19 cellular contexts compared by ENCODE assay signal in genomic region chr6:166301611-166302529, GRCh38. TPM values are rescaled to one million over a fixed set of nuclear protein-coding genes. Genes with fewer than 3 reads are reported as not detected.
DNase-seq lines count a peak whose midpoint lies in the region; ATAC-seq, FAIRE-seq and TF ChIP-seq lines count a peak whose summit lies in the region.
"Had no signal": no experiment of that assay in that cellular context is flagged by ENCODE, and none has a peak within 500 bp of the region (broad histone marks: within the 10 kb centered on the region; RNA-seq: fewer than 3 reads in every experiment).

No MANE protein-coding gene starts in this region.

- peaks cover 7% of the 10 kb centered on the region for H3K4me1 Mint-ChIP-seq in MCF 10A (ENCODE audit: insufficient read depth, unreplicated experiment)
- peaks cover 0 to 8% (median 0%) of the 10 kb centered on the region in 7 donors for H3K4me1 Mint-ChIP-seq in naive thymus-derived CD4-positive, alpha-beta T cell

- TF ChIP-seq RAD21 in HepG2 (CRISPR knock-in tag; IDR thresholded peaks at IDR 0.05) = no peak

- dilution Hi-C loops in mammary epithelial cell (cut with HindIII; ENCODE audit: low sequenced_read_pairs) = no loop called here

- no TSS peak for BruUV-seq in mammary epithelial cell (replicated peaks; lab: Mats Ljungman, UMichigan)
- no TSS peak for BruUV-seq in MCF 10A (replicated peaks; lab: Mats Ljungman, UMichigan)
- no TSS peak for BruUV-seq in HepG2 (replicated peaks; lab: Mats Ljungman, UMichigan)

- no peak overlapping the region for H3K4me2 ChIP-seq in mammary epithelial cell (ENCODE audit: insufficient read depth, low read depth, low read length)
- H3K4me2 ChIP-seq in HepG2 (ENCODE audit: low read depth, low read length) = peak overlapping the region; percentile 14; the same call in 1 of the 2 replicates
- H3K4me2 ChIP-seq: BLaER1 had no signal

- H3K4me1 ChIP-seq in mammary epithelial cell (ENCODE audit: insufficient read depth, low read length) (no peaks in the 10 kb centered on the region), HepG2 (ENCODE audit: insufficient read depth, low read length) (peaks cover 30% of the 10 kb centered on the region)
- H3K4me1 ChIP-seq in naive thymus-derived CD4-positive, alpha-beta T cell (ENCODE audit: control insufficient read depth in 2 of 2, insufficient read depth in 2 of 2, low read length in 2 of 2) = no peaks in the 10 kb centered on the region
- H3K4me1 ChIP-seq: BLaER1, Caco-2 had no signal

- H3K79me2 ChIP-seq in mammary epithelial cell (ENCODE audit: insufficient read depth, low read length) (no peaks in the 10 kb centered on the region), HepG2 (ENCODE audit: insufficient read depth, low read length) (no peaks in the 10 kb centered on the region)

- H3K9ac ChIP-seq in mammary epithelial cell (ENCODE audit: insufficient read depth, low read length) (no peak overlapping the region), HepG2 (ENCODE audit: insufficient read depth, low read depth, low read length) (no peak overlapping the region)
- H3K9ac ChIP-seq: BLaER1 had no signal

- no peaks in the 10 kb centered on the region for H3K9me3 Mint-ChIP-seq in MCF 10A (ENCODE audit: unreplicated experiment)
- no peaks in the 10 kb centered on the region for H3K9me3 Mint-ChIP-seq in naive thymus-derived CD4-positive, alpha-beta T cell
- H3K9me3 Mint-ChIP-seq: CD8-positive, alpha-beta memory T cell; HFFc6 had no signal

- DNase-seq in mammary epithelial cell = peak; percentile 28
- no peak for DNase-seq in MCF 10A (ENCODE audit: unreplicated experiment)
- no peak for DNase-seq in dorsolateral prefrontal cortex
- DNase-seq in HepG2 (ENCODE audit: low spot score) = peak; percentile 40
- DNase-seq in foreskin melanocyte = no peak
- no peak for DNase-seq in left cardiac atrium
- DNase-seq in naive thymus-derived CD4-positive, alpha-beta T cell = no peak
- DNase-seq in GM19240 (ENCODE audit: insufficient read length, low spot score) = no peak
- DNase-seq: 8988T; AML-193; Caco-2; CD8-positive, alpha-beta memory T cell; DND-41; GDM1; HCEC 1CT; HFFc6 had no signal

- H3K9me3 ChIP-seq in mammary epithelial cell (replicated peaks; ENCODE audit: insufficient read depth, low read length) (no peaks in the 10 kb centered on the region), HepG2 (ENCODE audit: low read length) (no peaks in the 10 kb centered on the region)
- no peaks in the 10 kb centered on the region for H3K9me3 ChIP-seq in naive thymus-derived CD4-positive, alpha-beta T cell (ENCODE audit: control insufficient read depth in 2 of 3, low read length in 3 of 3)
- H3K9me3 ChIP-seq: Caco-2 had no signal

- H3K27ac ChIP-seq in mammary epithelial cell (ENCODE audit: insufficient read depth, low read depth, low read length) (no peak overlapping the region), dorsolateral prefrontal cortex (peak overlapping the region in 55 of 59 donors; percentile 1 to 100 (median 94)), HepG2 (ENCODE audit: extremely low read length, insufficient read depth, low read length) (no peak overlapping the region)
- H3K27ac ChIP-seq in naive thymus-derived CD4-positive, alpha-beta T cell (ENCODE audit: low read depth, low read length) = no peak overlapping the region
- H3K27ac ChIP-seq: BLaER1 had no signal

- no peak for FAIRE-seq in HepG2 (lab: Jason Lieb, UNC)
- FAIRE-seq: GM19239 had no signal

- in situ Hi-C loops in mammary epithelial cell (cut with MboI; ENCODE audit: low sequenced_read_pairs in 2 of 2) = no loop called here
- in situ Hi-C loops in HepG2 (cut with HindIII; ENCODE audit: extremely low pct_ligation_motif_present, low pct_unique_long_range_greater_than_20kb) = no loop called here

- whole genome bisulfite sequencing in mammary epithelial cell (ENCODE audit: low coverage, missing lambda C conversion rate) = 82% methylated on average over 16 of the region's 17 CpGs
- 28% methylated on average over 17 of the region's 17 CpGs for WGBS in HepG2 (ENCODE audit: low lambda C conversion rate)

- intact Hi-C loops in mammary epithelial cell (cut with micrococcal nuclease) = no loop called here
- intact Hi-C loops in MCF 10A (cut with micrococcal nuclease) = no loop called here
- intact Hi-C loops in dorsolateral prefrontal cortex (cut with DNase I) = no loop called here
- intact Hi-C loops in HepG2 (cut with micrococcal nuclease; ENCODE audit: unreplicated experiment) = no loop called here
- intact Hi-C loops in left cardiac atrium (cut with DNase I) = no loop called here
- intact Hi-C loops in naive thymus-derived CD4-positive, alpha-beta T cell (cut with micrococcal nuclease) = no loop called here

- peaks cover 29% of the 10 kb centered on the region for H3K27me3 Mint-ChIP-seq in MCF 10A (ENCODE audit: insufficient read depth, unreplicated experiment)
- peaks cover 50 to 56% (median 52%) of the 10 kb centered on the region in 5 donors for H3K27me3 Mint-ChIP-seq in naive thymus-derived CD4-positive, alpha-beta T cell

- TF ChIP-seq CTCF in mammary epithelial cell (conservative IDR thresholded peaks at IDR 0.05 in 1 of 2, IDR thresholded peaks at IDR 0.05 in 1 of 2; ENCODE audit: extremely low read depth in 1 of 2, insufficient read depth in 1 of 2, low read depth in 1 of 2, low read length in 2 of 2) (no peak), MCF 10A (IDR thresholded peaks at IDR 0.05; ENCODE audit: unreplicated experiment) (no peak), dorsolateral prefrontal cortex (IDR thresholded peaks at IDR 0.05 in 54 of 56, conservative IDR thresholded peaks at IDR 0.05 in 2 of 56; ENCODE audit: low read depth in 1 of 56, partially characterized antibody in 56 of 56) (no peak), HepG2 (CRISPR knock-in tag; IDR thresholded peaks at IDR 0.05) (no peak)

- H3K36me3 ChIP-seq in mammary epithelial cell (ENCODE audit: insufficient read depth, low read length) (no peaks in the 10 kb centered on the region), HepG2 (replicated peaks in 1 of 2; ENCODE audit: control insufficient read depth in 1 of 2, insufficient read depth in 2 of 2, low read length in 2 of 2) (no peaks in the 10 kb centered on the region)
- H3K36me3 ChIP-seq in naive thymus-derived CD4-positive, alpha-beta T cell (ENCODE audit: control insufficient read depth in 2 of 3, insufficient read depth in 3 of 3, low read length in 3 of 3) = no peaks in the 10 kb centered on the region
- H3K36me3 ChIP-seq: BLaER1 had no signal

- H4K20me1 ChIP-seq in mammary epithelial cell (ENCODE audit: insufficient read depth, low read length) (no peaks in the 10 kb centered on the region), HepG2 (ENCODE audit: insufficient read depth, low read length) (no peaks in the 10 kb centered on the region)

- no peak overlapping the region for H3K4me3 Mint-ChIP-seq in MCF 10A (ENCODE audit: unreplicated experiment)
- no peak overlapping the region for H3K4me3 Mint-ChIP-seq in naive thymus-derived CD4-positive, alpha-beta T cell
- H3K4me3 Mint-ChIP-seq: CD8-positive, alpha-beta memory T cell; HFFc6 had no signal

- ATAC-seq in HepG2 = peak; percentile 61
- ATAC-seq in left cardiac atrium = no peak
- no peak for ATAC-seq in naive thymus-derived CD4-positive, alpha-beta T cell

- H3K4me3 ChIP-seq in mammary epithelial cell (replicated peaks in 1 of 3; ENCODE audit: insufficient read depth in 1 of 3, low read depth in 2 of 3, low read length in 3 of 3) (no peak overlapping the region), dorsolateral prefrontal cortex (no peak overlapping the region), HepG2 (replicated peaks in 1 of 3; ENCODE audit: insufficient read depth in 1 of 3, low read depth in 2 of 3, low read length in 3 of 3) (no peak overlapping the region)
- H3K4me3 ChIP-seq in naive thymus-derived CD4-positive, alpha-beta T cell (ENCODE audit: low read length) = no peak overlapping the region
- H3K4me3 ChIP-seq: BLaER1 had no signal

- no peak overlapping the region for H3K27ac Mint-ChIP-seq in MCF 10A (ENCODE audit: low read depth, unreplicated experiment)
- H3K27ac Mint-ChIP-seq in naive thymus-derived CD4-positive, alpha-beta T cell = peak overlapping the region in 1 of 9 donors; percentile 1
- H3K27ac Mint-ChIP-seq: HFFc6 had no signal

- TF ChIP-seq EP300 in HepG2 (IDR thresholded peaks at IDR 0.05; ENCODE audit: low read depth in 2 of 2, low read length in 2 of 2) (no peak), HepG2 (CRISPR knock-in tag; IDR thresholded peaks at IDR 0.05; ENCODE audit: borderline replicate concordance) (no peak)

- TF ChIP-seq POLR2A in HepG2 (IDR thresholded peaks at IDR 0.05; ENCODE audit: insufficient read depth in 1 of 2, low read depth in 2 of 2, low read length in 2 of 2) = no peak

- POLR2A ChIA-PET in MCF 10A (lab: Yijun Ruan, JAX) = interaction anchor here (1.2 kb wide), 1 partner anchor 40 kb away, joined by 3 read pairs; no protein-coding TSS in a partner anchor
- POLR2A ChIA-PET in HepG2 (lab: Yijun Ruan, JAX) = no interaction called here
- POLR2A ChIA-PET in naive thymus-derived CD4-positive, alpha-beta T cell (lab: Charles Lee) = no interaction called here

- H2AFZ ChIP-seq in mammary epithelial cell (ENCODE audit: low read depth, low read length) (no peak overlapping the region), HepG2 (ENCODE audit: low read length) (no peak overlapping the region)

- CTCF ChIA-PET in mammary epithelial cell (lab: Charles Lee; ENCODE audit: low non-redundant PET) (no interaction called here), MCF 10A (lab: Yijun Ruan, JAX) (interaction anchor here (1.2 kb wide), 1 partner anchor 99 kb away, joined by 4 read pairs; no protein-coding TSS in a partner anchor), HepG2 (lab: Yijun Ruan, JAX; ENCODE audit: low intra/inter-chr PET ratio, low total read pairs) (no interaction called here)
- CTCF ChIA-PET in naive thymus-derived CD4-positive, alpha-beta T cell (lab: Charles Lee) = no interaction called here

- no peaks in the 10 kb centered on the region for H3K36me3 Mint-ChIP-seq in MCF 10A (ENCODE audit: insufficient read depth, unreplicated experiment)
- H3K36me3 Mint-ChIP-seq in naive thymus-derived CD4-positive, alpha-beta T cell = peaks cover 0 to 3% (median 0%) of the 10 kb centered on the region in 5 donors
- H3K36me3 Mint-ChIP-seq: CD8-positive, alpha-beta memory T cell had no signal

- H3K27me3 ChIP-seq in mammary epithelial cell (ENCODE audit: insufficient read depth, low read length) (peaks cover 18% of the 10 kb centered on the region), dorsolateral prefrontal cortex (peaks cover 0 to 44% (median 9%) of the 10 kb centered on the region in 45 donors), HepG2 (ENCODE audit: control insufficient read depth in 1 of 2, insufficient read depth in 2 of 2, low read length in 2 of 2) (peaks cover 3 to 43% of the 10 kb centered on the region in 2 experiments; a peak in 4 of 5 replicates)
- H3K27me3 ChIP-seq in naive thymus-derived CD4-positive, alpha-beta T cell (ENCODE audit: control insufficient read depth in 2 of 2, insufficient read depth in 2 of 2, low read length in 2 of 2) = no peaks in the 10 kb centered on the region

RNA-seq across cellular contexts. Expression of gene PRR18, which starts 6.3 kb away (rescaled TPM):
- total RNA-seq in mammary epithelial cell (under 1 TPM; 0.09 to 0.50 TPM), MCF 10A (2022) (0.12 TPM in 1 of 2 replicates, not detected in the other), dorsolateral prefrontal cortex (100 to 1,000 TPM in 13 of 120 experiments, 10 to 100 TPM in 105, 1 to 10 TPM in 2; 7.1 to 260 (median 51.2) TPM), HepG2 (2016; rRNA removed; fragmentation: Illumina TruSeq; extraction: Trizol) (0.04 TPM in 1 of 2 replicates, not detected in the other), left cardiac atrium (under 1 TPM; 0.26 to 0.65 TPM)
- polyA plus RNA-seq in mammary epithelial cell (0.01 TPM), HepG2 (2011; rRNA removed) (0.01 and 0.04 TPM in 2 replicates)
- polyA minus RNA-seq in mammary epithelial cell = not detected
- not detected in 2 replicates for total RNA-seq in HepG2 (2016; cell fraction: cytosol; rRNA removed; fragmentation: Illumina TruSeq; extraction: Trizol; ENCODE audit: low read depth)
- 0.06 TPM in 1 of 2 replicates, not detected in the other for total RNA-seq in HepG2 (2016; cell fraction: insoluble cytoplasmic fraction; rRNA removed; fragmentation: Illumina TruSeq; extraction: Trizol)
- 0.09 TPM in 1 of 2 replicates, not detected in the other for total RNA-seq in HepG2 (2016; cell fraction: membrane; rRNA removed; fragmentation: Illumina TruSeq; extraction: Trizol)
- total RNA-seq in HepG2 (2016; cell fraction: nucleus; rRNA removed; fragmentation: Illumina TruSeq; extraction: Trizol) = not detected in 2 replicates
- 0.04 and 0.05 TPM in 2 replicates for polyA plus RNA-seq in HepG2 (2011; cell fraction: cytosol; rRNA removed)
- 0.10 TPM in 1 of 2 replicates, not detected in the other for polyA plus RNA-seq in HepG2 (2011; cell fraction: nucleus; rRNA removed)
- not detected in 2 replicates for polyA plus RNA-seq in HepG2 (2012)
- polyA plus RNA-seq in HepG2 (2016; cell fraction: cytosol; fragmentation: Illumina TruSeq; extraction: Trizol; ENCODE audit: low read depth) = not detected in 2 replicates
- 0.10 and 0.19 TPM in 2 replicates for polyA plus RNA-seq in HepG2 (2016; cell fraction: insoluble cytoplasmic fraction; fragmentation: Illumina TruSeq; extraction: Trizol; ENCODE audit: low read depth)
- 0.16 TPM in 1 of 2 replicates, not detected in the other for polyA plus RNA-seq in HepG2 (2016; cell fraction: membrane; fragmentation: Illumina TruSeq; extraction: Trizol; ENCODE audit: low read depth)
- not detected in 2 replicates for polyA plus RNA-seq in HepG2 (2016; cell fraction: nucleus; fragmentation: Illumina TruSeq; extraction: Trizol; ENCODE audit: insufficient read depth, low read depth)
- polyA minus RNA-seq in HepG2 (2011; rRNA and poly(A)+ RNA removed; ENCODE audit: low replicate concordance) = not detected in 2 replicates
- not detected in 2 replicates for polyA minus RNA-seq in HepG2 (2011; cell fraction: cytosol; rRNA and poly(A)+ RNA removed)
- 0.12 TPM in 1 of 2 replicates, not detected in the other for polyA minus RNA-seq in HepG2 (2011; cell fraction: nucleus; rRNA and poly(A)+ RNA removed)
- not detected for total RNA-seq in naive thymus-derived CD4-positive, alpha-beta T cell
- not detected for polyA plus RNA-seq in naive thymus-derived CD4-positive, alpha-beta T cell
- total RNA-seq: H4, HFFc6 had no signal
- polyA plus RNA-seq: CD8-positive, alpha-beta memory T cell had no signal

RNA-seq across cellular contexts. Expression of gene SFT2D1, which starts 40.5 kb away (rescaled TPM):
- 10 to 100 TPM; 31.0 to 41.1 TPM for total RNA-seq in mammary epithelial cell
- 45.1 TPM for polyA plus RNA-seq in mammary epithelial cell
- 33.2 TPM for polyA minus RNA-seq in mammary epithelial cell
- total RNA-seq in MCF 10A (2022) = 39.5 and 43.3 TPM in 2 replicates
- 10 to 100 TPM; 32.7 to 79.7 (median 45.4) TPM for total RNA-seq in dorsolateral prefrontal cortex
- 90.7 and 115 TPM in 2 replicates for total RNA-seq in HepG2 (2016; rRNA removed; fragmentation: Illumina TruSeq; extraction: Trizol)
- 57.6 and 70.5 TPM in 2 replicates for total RNA-seq in HepG2 (2016; cell fraction: cytosol; rRNA removed; fragmentation: Illumina TruSeq; extraction: Trizol; ENCODE audit: low read depth)
- 91.5 and 114 TPM in 2 replicates for total RNA-seq in HepG2 (2016; cell fraction: insoluble cytoplasmic fraction; rRNA removed; fragmentation: Illumina TruSeq; extraction: Trizol)
- total RNA-seq in HepG2 (2016; cell fraction: membrane; rRNA removed; fragmentation: Illumina TruSeq; extraction: Trizol) = 89.7 and 105 TPM in 2 replicates
- total RNA-seq in HepG2 (2016; cell fraction: nucleus; rRNA removed; fragmentation: Illumina TruSeq; extraction: Trizol) = 87.1 and 96.7 TPM in 2 replicates
- polyA plus RNA-seq in HepG2 (2011; rRNA removed) = 127 and 147 TPM in 2 replicates
- 78.9 and 125 TPM in 2 replicates for polyA plus RNA-seq in HepG2 (2011; cell fraction: cytosol; rRNA removed)
- 56.7 and 94.6 TPM in 2 replicates for polyA plus RNA-seq in HepG2 (2011; cell fraction: nucleus; rRNA removed)
- polyA plus RNA-seq in HepG2 (2012) = 100 and 109 TPM in 2 replicates
- polyA plus RNA-seq in HepG2 (2016; cell fraction: cytosol; fragmentation: Illumina TruSeq; extraction: Trizol; ENCODE audit: low read depth) = 67.5 and 94.2 TPM in 2 replicates
- polyA plus RNA-seq in HepG2 (2016; cell fraction: insoluble cytoplasmic fraction; fragmentation: Illumina TruSeq; extraction: Trizol; ENCODE audit: low read depth) = 112 and 116 TPM in 2 replicates
- polyA plus RNA-seq in HepG2 (2016; cell fraction: membrane; fragmentation: Illumina TruSeq; extraction: Trizol; ENCODE audit: low read depth) = 96.5 and 108 TPM in 2 replicates
- polyA plus RNA-seq in HepG2 (2016; cell fraction: nucleus; fragmentation: Illumina TruSeq; extraction: Trizol; ENCODE audit: insufficient read depth, low read depth) = 168 and 175 TPM in 2 replicates
- polyA minus RNA-seq in HepG2 (2011; rRNA and poly(A)+ RNA removed; ENCODE audit: low replicate concordance) = 13.9 and 35.5 TPM in 2 replicates
- 26.1 and 26.7 TPM in 2 replicates for polyA minus RNA-seq in HepG2 (2011; cell fraction: cytosol; rRNA and poly(A)+ RNA removed)
- polyA minus RNA-seq in HepG2 (2011; cell fraction: nucleus; rRNA and poly(A)+ RNA removed) = 65.1 and 95.4 TPM in 2 replicates
- total RNA-seq in left cardiac atrium = 10 to 100 TPM; 26.3 to 28.0 TPM
- 10 to 100 TPM; 18.3 to 50.1 (median 33.7) TPM for total RNA-seq in naive thymus-derived CD4-positive, alpha-beta T cell
- polyA plus RNA-seq in naive thymus-derived CD4-positive, alpha-beta T cell = 10 to 100 TPM; 49.7 to 52.5 TPM

Comparison
In these comparisons a context has a peak if more than half of its experiments do, and no peak if none do; other contexts are left out.
1. DNase-seq: peak in mammary epithelial cell (single experiment) and HepG2 (single experiment); none in MCF 10A (single experiment), dorsolateral prefrontal cortex (0 of 10), foreskin melanocyte (single experiment), left cardiac atrium (single experiment), naive thymus-derived CD4-positive, alpha-beta T cell (0 of 9) and GM19240 (single experiment).
2. H3K27ac ChIP-seq: peak in dorsolateral prefrontal cortex (55 of 59); none in mammary epithelial cell (single experiment), HepG2 (single experiment) and naive thymus-derived CD4-positive, alpha-beta T cell (single experiment).